In genomic region chr9:127874301-127875216, GRCh38 we compare ENCODE assay signal across 2 cellular contexts.
TF ChIP-seq lines count a peak whose summit lies in the region.

No MANE protein-coding gene starts in this region.

TF ChIP-seq in HCT116, 20 proteins besides CTCF, POLR2A, EP300 and RAD21:
- TF ChIP-seq SIN3A (IDR thresholded peaks at IDR 0.05; ENCODE audit: low read depth) (no peak), YY1 (IDR thresholded peaks at IDR 0.05; ENCODE audit: extremely low read depth, insufficient replicate concordance, low read depth, low read length) (no peak), REST (IDR thresholded peaks at IDR 0.05; ENCODE audit: low read depth) (no peak), POLR2AphosphoS5 (IDR thresholded peaks at IDR 0.05; ENCODE audit: low read depth, low read length) (no peak), FOSL1 (IDR thresholded peaks at IDR 0.05; ENCODE audit: low read depth) (no peak), ELF1 (IDR thresholded peaks at IDR 0.05; ENCODE audit: borderline replicate concordance, low read depth) (no peak), TCF7L2 (IDR thresholded peaks at IDR 0.05; ENCODE audit: borderline replicate concordance, extremely low read depth, insufficient read depth, insufficient read length) (no peak), ZFX (IDR thresholded peaks at IDR 0.05) (no peak), ZNF274 (IDR thresholded peaks at IDR 0.05; ENCODE audit: low read depth, low read length) (no peak), SRF (IDR thresholded peaks at IDR 0.05; ENCODE audit: low read depth) (no peak), CBX3 (IDR thresholded peaks at IDR 0.05; ENCODE audit: low read depth) (no peak), MAX (IDR thresholded peaks at IDR 0.05) (no peak), EGR1 (IDR thresholded peaks at IDR 0.05; ENCODE audit: low read depth) (no peak), JUND (IDR thresholded peaks at IDR 0.05) (no peak), CEBPB (IDR thresholded peaks at IDR 0.05; ENCODE audit: low read depth) (no peak)

TF ChIP-seq in HepG2, 621 proteins besides CTCF, POLR2A, EP300 and RAD21:
- TF ChIP-seq ZNF431 (CRISPR knock-in tag; IDR thresholded peaks at IDR 0.05; ENCODE audit: borderline replicate concordance, low read depth) (no peak), AGO1 (IDR thresholded peaks at IDR 0.05; ENCODE audit: low read depth, low read length, poor library complexity, severe bottlenecking) (peak; percentile 12)
